8 cellular contexts compared by ENCODE assay signal in the genomic region with DNA sequence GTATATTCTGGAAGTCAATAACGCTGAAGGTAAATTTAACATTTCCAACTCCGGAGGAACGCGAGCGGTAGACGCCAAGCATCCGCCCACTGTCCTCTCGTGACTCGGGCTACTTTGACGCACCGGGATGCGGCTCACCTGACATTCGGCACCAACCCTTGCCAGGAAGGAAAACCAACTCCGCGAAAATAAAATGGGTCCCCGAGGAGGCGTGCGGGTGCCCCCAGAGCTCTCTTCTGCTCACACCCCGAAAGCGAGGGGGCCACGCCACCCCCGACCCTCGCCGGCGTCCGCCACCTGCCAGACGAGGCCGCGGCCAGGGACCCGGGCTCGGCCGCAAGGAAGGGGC. TPM values are rescaled to one million over a fixed set of nuclear protein-coding genes. Genes with fewer than 3 reads are reported as not detected.
A peak's percentile ranks its signal among the peaks of the same experiment; 100 is the strongest.
DNase-seq lines count a peak whose midpoint lies in the region; ATAC-seq, FAIRE-seq and TF ChIP-seq lines count a peak whose summit lies in the region.

No MANE protein-coding gene starts in this region.

- DNase-seq in MCF 10A (ENCODE audit: unreplicated experiment) (peak; percentile 45), keratinocyte (ENCODE audit: low read depth, low spot score) (no peak), GM12892 (ENCODE audit: insufficient read length) (no peak)
- DNase-seq in stimulated activated CD4-positive, alpha-beta T cell treated with anti-CD3 and anti-CD28 coated beads, Interleukin-15, amount 100 ng/mL, for 1 hour (ENCODE audit: low read depth in 1 of 2, low spot score in 1 of 2), result peak; percentile 7 to 25

- H3K4me1 ChIP-seq in keratinocyte (ENCODE audit: control insufficient read depth, extremely low read depth, insufficient read depth, low read length), result peaks cover 12% of the 10 kb centered on the region

- POLR2A ChIA-PET in MCF 10A (lab: Yijun Ruan, JAX), result interaction anchor here (0.6 to 3.1 kb wide), 19 partner anchors 10 to 603 kb away, joined by 3 to 29 read pairs (median 4); partner anchors contain the start of genes CENPO, PTRHD1, SF3B6 and TP53I3

- ATAC-seq in GM18498 (IDR thresholded peaks at IDR 0.05; ENCODE audit: unreplicated experiment), result peak; percentile 4
- peak; percentile 14 for ATAC-seq in HG02970 (IDR thresholded peaks at IDR 0.05; ENCODE audit: low FRiP score, unreplicated experiment)
- no peak for ATAC-seq in GM18520 (IDR thresholded peaks at IDR 0.05; ENCODE audit: unreplicated experiment)

- peaks cover 52% of the 10 kb centered on the region for H3K79me2 ChIP-seq in SU-DHL-6 (ENCODE audit: insufficient read depth, low read length)
- H3K79me2 ChIP-seq in keratinocyte (ENCODE audit: control insufficient read depth, insufficient read depth, low read length), result peaks cover 41% of the 10 kb centered on the region

- H3K9me2 ChIP-seq in SU-DHL-6 (replicated peaks; ENCODE audit: insufficient read depth, low read length), result no peaks in the 10 kb centered on the region

- H2AFZ ChIP-seq in SU-DHL-6 (ENCODE audit: low read depth, low read length, severe bottlenecking) (peak overlapping the region; percentile 95), keratinocyte (ENCODE audit: control insufficient read depth, low read length) (peak overlapping the region; percentile 86)

- H3K27ac Mint-ChIP-seq in MCF 10A (ENCODE audit: low read depth, unreplicated experiment), result peak overlapping the region; percentile 78

- no peaks in the 10 kb centered on the region for H3K9me1 ChIP-seq in keratinocyte (ENCODE audit: control insufficient read depth, extremely low read depth, insufficient read depth, low read length)

- H3K9me3 Mint-ChIP-seq in MCF 10A (ENCODE audit: unreplicated experiment), result no peaks in the 10 kb centered on the region

- FAIRE-seq in keratinocyte (lab: Jason Lieb, UNC) (no peak), GM12892 (lab: Jason Lieb, UNC) (no peak)

- peak overlapping the region; percentile 95 for H3K4me3 ChIP-seq in SU-DHL-6 (ENCODE audit: insufficient read depth, low read length, poor library complexity, severe bottlenecking)
- peak overlapping the region; percentile 69 to 77 (median 74) for H3K4me3 ChIP-seq in keratinocyte (ENCODE audit: control insufficient read depth in 2 of 3, extremely low read depth in 1 of 3, insufficient read depth in 2 of 3, low read depth in 1 of 3, low read length in 3 of 3)

- TF ChIP-seq POLR2A in GM12892 (IDR thresholded peaks at IDR 0.05; ENCODE audit: low read depth, low read length), result no peak

- no peaks in the 10 kb centered on the region for H3K27me3 ChIP-seq in SU-DHL-6 (ENCODE audit: low read length)
- no peaks in the 10 kb centered on the region for H3K27me3 ChIP-seq in keratinocyte (ENCODE audit: control insufficient read depth, extremely low read depth, insufficient read depth, low read length)

- H4K20me1 ChIP-seq in SU-DHL-6 (ENCODE audit: low read depth, low read length), result peaks cover 4% of the 10 kb centered on the region; the same call in 1 of the 2 replicates
- no peaks in the 10 kb centered on the region for H4K20me1 ChIP-seq in keratinocyte (ENCODE audit: control insufficient read depth, extremely low read depth, insufficient read depth, low read length)

- dilution Hi-C loops in keratinocyte (cut with MboI; ENCODE audit: extremely low pct_ligation_motif_present, low sequenced_read_pairs), result no loop called here

- TF ChIP-seq CTCF in SU-DHL-6 (IDR thresholded peaks at IDR 0.05; ENCODE audit: insufficient read depth, low read length, poor library complexity, severe bottlenecking) (no peak), MCF 10A (IDR thresholded peaks at IDR 0.05; ENCODE audit: unreplicated experiment) (no peak), keratinocyte (optimal IDR thresholded peaks at IDR 0.05 in 1 of 3, IDR thresholded peaks at IDR 0.05 in 1 of 3, conservative IDR thresholded peaks at IDR 0.05 in 1 of 3; ENCODE audit: extremely low read depth in 1 of 3, insufficient read depth in 2 of 3, low read length in 3 of 3) (no peak)

- peak overlapping the region; percentile 93 for H3K9ac ChIP-seq in SU-DHL-6 (ENCODE audit: low read length)
- H3K9ac ChIP-seq in keratinocyte (ENCODE audit: control insufficient read depth, extremely low read depth, insufficient read depth, low read length), result peak overlapping the region; percentile 87

- peaks cover 24% of the 10 kb centered on the region for H3F3A ChIP-seq in SU-DHL-6 (ENCODE audit: insufficient read depth)

- H3K4me3 Mint-ChIP-seq in MCF 10A (ENCODE audit: unreplicated experiment), result peak overlapping the region; percentile 68

- peaks cover 16% of the 10 kb centered on the region for H3K4me1 Mint-ChIP-seq in MCF 10A (ENCODE audit: insufficient read depth, unreplicated experiment)

- CTCF ChIA-PET in MCF 10A (lab: Yijun Ruan, JAX), result interaction anchor here (0.6 to 1.1 kb wide), 3 partner anchors 47 to 283 kb away, joined by 3 read pairs; no protein-coding TSS in a partner anchor

- H3K4me2 ChIP-seq in SU-DHL-6 (ENCODE audit: low read depth, low read length, poor library complexity, severe bottlenecking) (peak overlapping the region; percentile 74), keratinocyte (ENCODE audit: control insufficient read depth, extremely low read depth, insufficient read depth, low read depth, low read length) (peak overlapping the region; percentile 90)

- BruUV-seq in MCF 10A (replicated peaks; lab: Mats Ljungman, UMichigan), result no TSS peak

- no peaks in the 10 kb centered on the region for H3K9me3 ChIP-seq in SU-DHL-6 (ENCODE audit: insufficient read depth, low read length)
- H3K9me3 ChIP-seq in keratinocyte (ENCODE audit: control insufficient read depth, low read depth, low read length), result no peaks in the 10 kb centered on the region

- intact Hi-C loops in MCF 10A (cut with micrococcal nuclease), result no loop called here

- peaks cover 7% of the 10 kb centered on the region for H3K36me3 Mint-ChIP-seq in MCF 10A (ENCODE audit: insufficient read depth, unreplicated experiment)

- H3K36me3 ChIP-seq in SU-DHL-6 (ENCODE audit: low read length), result no peaks in the 10 kb centered on the region
- H3K36me3 ChIP-seq in keratinocyte (ENCODE audit: control insufficient read depth in 2 of 2, extremely low read depth in 1 of 2, insufficient read depth in 2 of 2, low read length in 2 of 2), result no peaks in the 10 kb centered on the region

- no peaks in the 10 kb centered on the region for H3K27me3 Mint-ChIP-seq in MCF 10A (ENCODE audit: insufficient read depth, unreplicated experiment)

- peak overlapping the region; percentile 69 for H3K27ac ChIP-seq in SU-DHL-6 (ENCODE audit: low read depth, low read length)
- H3K27ac ChIP-seq in keratinocyte (ENCODE audit: control insufficient read depth, insufficient read depth, low read length), result peak overlapping the region; percentile 80

RNA-seq across cellular contexts. Expression of gene ITSN2, which starts 0.7 kb away (rescaled TPM):
- 36.5 and 40.8 TPM in 2 replicates for total RNA-seq in MCF 10A (2022)
- 15.2 to 19.7 TPM (median 17.8 TPM) in 3 replicates for polyA plus RNA-seq in keratinocyte
- 77.9 TPM for polyA plus RNA-seq in keratinocyte (2011; ENCODE audit: low read depth)
- 8.7 and 17.7 TPM in 2 replicates for polyA plus RNA-seq in keratinocyte (2011; cell fraction: cytosol; rRNA removed)
- polyA plus RNA-seq in keratinocyte (2011; cell fraction: nucleus; rRNA removed), result 48.3 and 60.1 TPM in 2 replicates
- polyA plus RNA-seq in keratinocyte (2012; ENCODE audit: low replicate concordance), result 13.5 and 36.6 TPM in 2 replicates
- 22.6 to 38.2 TPM (median 34.2 TPM) in 3 replicates for polyA minus RNA-seq in keratinocyte
- 14.8 TPM for polyA minus RNA-seq in keratinocyte (2011; cell fraction: cytosol; rRNA and poly(A)+ RNA removed)
- polyA minus RNA-seq in keratinocyte (2011; cell fraction: nucleus; rRNA and poly(A)+ RNA removed), result 24.3 and 40.1 TPM in 2 replicates
- 50.7 TPM for polyA plus RNA-seq in GM12892 (2012; ENCODE audit: missing spikeins)

Comparison
In these comparisons a context has a peak if more than half of its experiments do, and no peak if none do; other contexts are left out.
1. DNase-seq: peak in MCF 10A (single experiment) and stimulated activated CD4-positive, alpha-beta T cell treated with anti-CD3 and anti-CD28 coated beads, Interleukin-15, amount 100 ng/mL, for 1 hour (2 of 2); none in keratinocyte (single experiment) and GM12892 (single experiment).